8 cellular contexts compared by ENCODE assay signal in genomic region chr6:27312146-27312949, GRCh38. TPM values are rescaled to one million over a fixed set of nuclear protein-coding genes. Genes with fewer than 3 reads are reported as not detected.
DNase-seq lines count a peak whose midpoint lies in the region; ATAC-seq, FAIRE-seq and TF ChIP-seq lines count a peak whose summit lies in the region.

TSS of gene POM121L2 (minus strand) at chr6:27312273. CDS start at chr6:27312170, 103 bp downstream.

- peaks cover 4% of the 10 kb centered on the region; the same call in 1 of the 2 replicates for H3K9me3 ChIP-seq in HUES6 (ENCODE audit: control insufficient read depth, insufficient read depth, low read depth, low read length)

- H3K4me3 ChIP-seq in GM12865 (ENCODE audit: low read depth, low read length): peak within 1 kb of the TSS; percentile 78
- peak within 1 kb of the TSS; percentile 77 for H3K4me3 ChIP-seq in HUES6 (ENCODE audit: low read depth, low read length)

- DNase-seq in GM12865 (ENCODE audit: low read depth) (peak; percentile 77), RCC 7860 (ENCODE audit: low spot score) (peak; percentile 56), germinal center (ENCODE audit: low spot score) (peak; percentile 64), progenitor cell of endocrine pancreas (ENCODE audit: low spot score, unreplicated experiment) (peak; percentile 69)
- peak; percentile 43 for DNase-seq in activated effector memory CD4-positive, alpha-beta T cell treated with Interleukin-2 at 50 U/mL for 16 hours

- no peak within 1 kb of the TSS for H3K27ac Mint-ChIP-seq in progenitor cell of endocrine pancreas

- H3K4me1 Mint-ChIP-seq in progenitor cell of endocrine pancreas (ENCODE audit: low read depth): peaks cover 2% of the 10 kb centered on the region

- peaks cover 5% of the 10 kb centered on the region for H3K9me3 Mint-ChIP-seq in progenitor cell of endocrine pancreas (ENCODE audit: low read depth)

- ATAC-seq in HG02885 (IDR thresholded peaks at IDR 0.05; ENCODE audit: poor library complexity, unreplicated experiment) (no peak), GM18867 (IDR thresholded peaks at IDR 0.05; ENCODE audit: unreplicated experiment) (no peak)

- H3K27ac ChIP-seq in HUES6 (ENCODE audit: low read depth, low read length): no peak within 1 kb of the TSS

- H3K27me3 ChIP-seq in HUES6 (ENCODE audit: control insufficient read depth, insufficient read depth, low read length): peaks cover 53% of the 10 kb centered on the region

- no peaks in the 10 kb centered on the region for H3K36me3 Mint-ChIP-seq in progenitor cell of endocrine pancreas (ENCODE audit: insufficient read depth)

- H3K27me3 Mint-ChIP-seq in progenitor cell of endocrine pancreas: peaks cover 60% of the 10 kb centered on the region

- TF ChIP-seq CTCF in GM12865 (IDR thresholded peaks at IDR 0.05; ENCODE audit: insufficient read depth, low read depth, low read length, missing control alignments) (peak; percentile 77), progenitor cell of endocrine pancreas (IDR thresholded peaks at IDR 0.05; ENCODE audit: unreplicated experiment) (peak; percentile 82)

- no peaks in the 10 kb centered on the region for H3K36me3 ChIP-seq in HUES6 (ENCODE audit: control insufficient read depth, insufficient read depth, low read length)

- no peak for FAIRE-seq in RCC 7860 (lab: Jason Lieb, UNC)

- H3K4me1 ChIP-seq in HUES6 (ENCODE audit: control insufficient read depth, insufficient read depth, low read length): no peaks in the 10 kb centered on the region

- peak within 1 kb of the TSS; percentile 79 for H3K4me3 Mint-ChIP-seq in progenitor cell of endocrine pancreas (ENCODE audit: low read depth)

- peak within 1 kb of the TSS; percentile 27 for H3K9ac ChIP-seq in HUES6 (ENCODE audit: low read length)

RNA-seq across cellular contexts. Expression of gene POM121L2, which starts in this region (rescaled TPM):
- not detected in 2 replicates for total RNA-seq in progenitor cell of endocrine pancreas

Comparison
In these comparisons a context has a peak if more than half of its experiments do, and no peak if none do; other contexts are left out.
1. Peak in DNase-seq in progenitor cell of endocrine pancreas; RNA of the gene not detected or under 1 TPM.